8 cellular contexts compared by ENCODE assay signal in the genomic region with DNA sequence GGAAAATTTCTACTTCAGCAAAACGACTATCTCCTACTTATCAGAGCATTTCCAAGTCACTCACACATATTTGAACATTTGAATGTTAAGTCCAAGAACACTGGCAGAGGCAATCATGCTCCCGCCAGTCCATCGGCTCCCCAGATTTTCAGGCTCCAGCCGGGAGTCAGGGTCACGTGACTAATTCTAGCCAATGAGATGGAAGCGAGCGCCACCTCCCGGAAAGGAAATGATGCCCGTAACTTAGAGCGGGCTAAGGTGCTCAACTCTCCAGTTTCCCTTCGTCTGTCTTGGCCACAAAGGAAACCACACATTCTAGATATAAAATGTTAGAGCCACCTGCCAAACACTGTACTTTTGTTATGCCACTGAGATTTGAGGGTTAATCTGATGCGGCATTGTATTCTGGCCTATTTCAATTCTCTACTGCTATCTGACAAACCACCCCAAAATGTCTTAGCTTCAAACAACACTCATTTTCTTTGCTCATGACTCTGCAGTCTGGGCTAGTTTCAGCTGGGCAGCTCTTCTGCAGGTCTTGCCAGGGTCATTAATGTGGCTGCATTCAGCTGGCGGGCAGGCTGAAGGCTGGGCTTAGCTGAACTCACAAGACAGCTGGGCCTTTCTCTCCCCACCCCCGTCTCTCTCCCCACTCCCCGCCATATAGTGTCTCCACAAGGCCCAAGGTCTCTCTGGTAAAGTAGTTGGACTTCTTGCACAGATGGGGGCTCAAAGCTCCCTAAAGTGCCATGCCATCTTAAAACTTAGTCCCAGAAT.
A peak's percentile ranks its signal among the peaks of the same experiment; 100 is the strongest.
DNase-seq lines count a peak whose midpoint lies in the region; ATAC-seq and TF ChIP-seq lines count a peak whose summit lies in the region.

No MANE protein-coding gene starts in this region.

- peak; percentile 4 for TF ChIP-seq CTCF in choroid plexus epithelial cell (conservative IDR thresholded peaks at IDR 0.05; ENCODE audit: low read depth, low read length)

- H3K4me3 ChIP-seq in choroid plexus epithelial cell (ENCODE audit: low read depth, low read length), result no peak overlapping the region

- ATAC-seq in GM18511 (IDR thresholded peaks at IDR 0.05; ENCODE audit: unreplicated experiment) (peak; percentile 78), GM18861 (IDR thresholded peaks at IDR 0.05; ENCODE audit: unreplicated experiment) (no peak)

- DNase-seq in NOMO-1 (lab: John Stamatoyannopoulos, UW; ENCODE audit: unreplicated experiment in 2 of 2) (peak; percentile 37 to 62), choroid plexus epithelial cell (ENCODE audit: low read depth) (no peak), hepatic stellate cell (ENCODE audit: low spot score) (no peak), retina (no peak), NCI-H2107 (lab: John Stamatoyannopoulos, UW) (no peak)
- DNase-seq in stimulated activated CD4-positive, alpha-beta T cell treated with anti-CD3 and anti-CD28 coated beads, Interleukin-15, amount 100 ng/mL, for 48 hours (ENCODE audit: low read depth in 2 of 2), result peak; percentile 33 to 46

Comparison
In these comparisons a context has a peak if more than half of its experiments do, and no peak if none do; other contexts are left out.
1. DNase-seq: peak in NOMO-1 (2 of 2) and stimulated activated CD4-positive, alpha-beta T cell treated with anti-CD3 and anti-CD28 coated beads, Interleukin-15, amount 100 ng/mL, for 48 hours (2 of 2); none in choroid plexus epithelial cell (single experiment), hepatic stellate cell (single experiment), retina (single experiment) and NCI-H2107 (single experiment).